In the genomic region with DNA sequence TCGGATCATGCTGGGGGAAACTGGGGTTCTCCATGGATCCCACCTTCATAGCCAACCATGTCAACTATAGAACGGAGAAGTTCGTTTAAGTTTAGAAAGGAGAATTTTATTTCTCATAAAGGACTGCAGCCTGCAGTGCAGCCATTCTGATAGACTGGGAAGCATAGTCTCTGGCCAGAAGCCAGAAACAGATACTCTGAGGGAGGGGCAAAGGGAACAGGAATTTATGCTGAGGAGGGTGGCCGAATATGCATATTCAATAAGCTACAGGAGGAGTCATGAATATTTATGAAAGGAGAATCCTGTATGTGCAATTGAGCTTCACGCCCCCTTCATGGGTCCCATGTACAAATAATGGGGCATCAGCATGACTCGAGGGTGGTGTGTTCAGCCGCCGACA, we compare ENCODE assay signal across 32 cellular contexts.
"Had no signal": no experiment of that assay in that cellular context is flagged by ENCODE, and none has a peak within 500 bp of the region (broad histone marks: within the 10 kb centered on the region; RNA-seq: fewer than 3 reads in every experiment).

No MANE protein-coding gene starts in this region.

- H3K4me3 ChIP-seq: adrenal gland, body of pancreas, breast epithelium, cardiac muscle cell, colonic mucosa had no signal

- H3K27me3 ChIP-seq: adrenal gland, body of pancreas, cardiac muscle cell, colonic mucosa had no signal

- H3K27ac Mint-ChIP-seq: activated B cell treated with CpG ODN at 0.5 μM for 24 hours; activated CD8-positive, alpha-beta T cell treated with anti-CD3 and anti-CD28 coated beads for 36 hours; activated naive CD4-positive, alpha-beta T cell treated with anti-CD3 and anti-CD28 coated beads for 36 hours; activated naive CD4-positive, alpha-beta T cell treated with anti-CD3 and anti-CD28 coated beads, Interleukin-2, amount 50 U/mL, for 24 hours; activated naive CD8-positive, alpha-beta T cell treated with anti-CD3 and anti-CD28 coated beads for 36 hours; activated naive CD8-positive, alpha-beta T cell treated with anti-CD3 and anti-CD28 coated beads, Interleukin-2, amount 50 U/mL, for 24 hours; activated T-helper 2 cell treated with anti-CD3 and anti-CD28 coated beads, Interferon-gamma antibody, Interleukin-2, Interleukin-4, amounts not matched to agents 10 μg/mL and 5 μg/mL and 100 μg/mL, durations not matched to agents 14 hours and 24 hours and 36 hours; T-helper 17 cell; T-helper 2 cell treated with Interferon-gamma antibody and Interleukin-4, amounts not matched to agents 5 μg/mL and 100 μg/mL, for 36 hours had no signal

- ATAC-seq: activated CD4-positive, CD25-positive, alpha-beta regulatory T cell treated with anti-CD3 and anti-CD28 coated beads, Interleukin-2, amount 50 U/mL, for 24 hours; activated CD8-positive, alpha-beta T cell treated with anti-CD3 and anti-CD28 coated beads for 36 hours; activated naive CD8-positive, alpha-beta T cell treated with anti-CD3 and anti-CD28 coated beads, Interleukin-2, amount 50 U/mL, for 24 hours; activated T-cell treated with anti-CD3 and anti-CD28 coated beads, Interleukin-2, amount 50 U/mL, for 4 hours; body of pancreas; esophagus mucosa; T-helper 17 cell had no signal

- H3K9me3 ChIP-seq: adrenal gland, body of pancreas, breast epithelium, colonic mucosa had no signal

- H3K4me1 ChIP-seq: adrenal gland, body of pancreas, breast epithelium, colonic mucosa had no signal

- H3K9me3 Mint-ChIP-seq: activated CD8-positive, alpha-beta T cell treated with anti-CD3 and anti-CD28 coated beads for 36 hours; activated naive CD4-positive, alpha-beta T cell treated with anti-CD3 and anti-CD28 coated beads for 36 hours; activated naive CD8-positive, alpha-beta T cell treated with anti-CD3 and anti-CD28 coated beads for 36 hours; activated naive CD8-positive, alpha-beta T cell treated with anti-CD3 and anti-CD28 coated beads, Interleukin-2, amount 50 U/mL, for 24 hours; activated T-cell treated with anti-CD3 and anti-CD28 coated beads, Interleukin-2, amount 50 U/mL, for 4 hours; activated T-helper 2 cell treated with anti-CD3 and anti-CD28 coated beads, Interferon-gamma antibody, Interleukin-2, Interleukin-4, amounts not matched to agents 10 μg/mL and 5 μg/mL and 100 μg/mL, durations not matched to agents 14 hours and 24 hours and 36 hours; T-helper 2 cell treated with Interferon-gamma antibody and Interleukin-4, amounts not matched to agents 5 μg/mL and 100 μg/mL, for 36 hours had no signal

- H3K36me3 Mint-ChIP-seq: activated naive CD8-positive, alpha-beta T cell treated with anti-CD3 and anti-CD28 coated beads for 36 hours had no signal

- H3K36me3 ChIP-seq: adrenal gland, breast epithelium, cardiac muscle cell, colonic mucosa, WERI-Rb-1 had no signal

- H3K4me3 Mint-ChIP-seq: activated B cell treated with CpG ODN at 0.5 μM for 24 hours; activated CD8-positive, alpha-beta T cell treated with anti-CD3 and anti-CD28 coated beads for 36 hours; activated naive CD4-positive, alpha-beta T cell treated with anti-CD3 and anti-CD28 coated beads for 36 hours; activated naive CD4-positive, alpha-beta T cell treated with anti-CD3 and anti-CD28 coated beads, Interleukin-2, amount 50 U/mL, for 24 hours; activated naive CD8-positive, alpha-beta T cell treated with anti-CD3 and anti-CD28 coated beads for 36 hours; activated naive CD8-positive, alpha-beta T cell treated with anti-CD3 and anti-CD28 coated beads, Interleukin-2, amount 50 U/mL, for 24 hours; activated T-cell treated with anti-CD3 and anti-CD28 coated beads, Interleukin-2, amount 50 U/mL, for 4 hours; endodermal cell; T-helper 17 cell; T-helper 2 cell treated with Interferon-gamma antibody and Interleukin-4, amounts not matched to agents 5 μg/mL and 100 μg/mL, for 36 hours had no signal

- DNase-seq: activated B cell treated with CpG ODN at 0.5 μM for 24 hours; activated CD4-positive, alpha-beta T cell treated with anti-CD3 and anti-CD28 coated beads for 48 hours; activated CD4-positive, alpha-beta T cell treated with anti-CD3 and anti-CD28 coated beads, Interleukin-2, amount 50 U/mL, for 1 hour; activated CD4-positive, alpha-beta T cell treated with anti-CD3 and anti-CD28 coated beads, Interleukin-2, amount 50 U/mL, for 48 hours; activated CD8-positive, alpha-beta memory T cell treated with anti-CD3 and anti-CD28 coated beads for 24 hours; activated CD8-positive, alpha-beta T cell treated with anti-CD3 and anti-CD28 coated beads for 36 hours; activated effector memory CD4-positive, alpha-beta T cell treated with anti-CD3 and anti-CD28 coated beads, Interleukin-2, amount 50 U/mL, for 16 hours; activated naive CD4-positive, alpha-beta T cell treated with anti-CD3 and anti-CD28 coated beads for 36 hours; activated naive CD8-positive, alpha-beta T cell treated with anti-CD3 and anti-CD28 coated beads for 36 hours; activated naive CD8-positive, alpha-beta T cell treated with anti-CD3 and anti-CD28 coated beads, Interleukin-2, amount 50 U/mL, for 24 hours; activated T-cell treated with anti-CD3 and anti-CD28 coated beads, Interleukin-2, amount 50 U/mL, for 4 hours; adrenal gland; amygdala; aorta; body of pancreas; central memory CD4-positive, alpha-beta T cell; cerebellar nuclear complex; colonic mucosa; effector CD8-positive, alpha-beta T cell; endodermal cell; foreskin fibroblast; head of caudate nucleus; T-helper 17 cell; T1000; WERI-Rb-1 had no signal

- H3K27ac ChIP-seq: adrenal gland, body of pancreas, breast epithelium, cardiac muscle cell, colonic mucosa, WERI-Rb-1 had no signal

- H3K4me1 Mint-ChIP-seq: activated naive CD4-positive, alpha-beta T cell treated with anti-CD3 and anti-CD28 coated beads, Interleukin-2, amount 50 U/mL, for 24 hours; activated naive CD8-positive, alpha-beta T cell treated with anti-CD3 and anti-CD28 coated beads for 36 hours; activated naive CD8-positive, alpha-beta T cell treated with anti-CD3 and anti-CD28 coated beads, Interleukin-2, amount 50 U/mL, for 24 hours; T-helper 17 cell had no signal
